Comparison of ENCODE assay signal across 20 cellular contexts in the genomic region with DNA sequence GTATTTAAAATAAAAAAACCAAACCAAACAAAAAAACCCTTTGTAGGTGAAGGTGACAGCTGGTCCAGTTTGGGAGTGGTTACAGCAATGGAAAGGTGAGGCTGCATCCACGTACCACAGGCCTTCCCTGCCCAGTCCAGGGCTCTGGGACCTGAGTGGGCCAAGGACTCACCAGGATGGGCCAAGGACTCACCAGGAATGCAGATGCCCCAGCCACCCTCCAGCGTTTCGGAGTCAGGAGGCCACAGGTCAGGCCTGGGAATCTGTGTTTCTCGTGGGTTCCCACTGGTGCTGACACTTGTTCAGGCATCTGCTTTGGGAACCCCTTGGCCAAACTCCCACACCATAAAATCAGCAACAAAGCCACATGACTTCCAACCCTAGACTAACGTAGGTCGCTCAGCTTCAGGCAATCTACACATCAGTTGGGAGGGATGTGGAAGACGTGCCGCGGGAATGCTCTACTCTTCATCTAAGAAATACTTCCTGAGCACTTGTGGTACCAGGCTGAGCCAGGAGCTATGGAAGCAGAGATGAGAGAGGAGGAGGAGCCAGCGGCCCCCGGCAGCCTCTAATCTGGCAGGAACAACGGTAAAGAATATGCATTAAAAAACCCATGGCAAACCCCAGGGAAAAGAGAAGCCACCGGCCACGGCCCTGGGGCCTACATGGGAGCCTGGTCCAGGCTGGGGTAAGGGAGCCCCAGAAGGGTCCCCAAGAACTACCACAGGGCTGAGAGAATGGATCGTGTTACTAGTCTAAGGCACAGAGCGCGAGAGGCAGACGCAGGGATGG.
A peak's percentile ranks its signal among the peaks of the same experiment; 100 is the strongest.
DNase-seq lines count a peak whose midpoint lies in the region; ATAC-seq and TF ChIP-seq lines count a peak whose summit lies in the region.
"Had no signal": no experiment of that assay in that cellular context is flagged by ENCODE, and none has a peak within 500 bp of the region (broad histone marks: within the 10 kb centered on the region; RNA-seq: fewer than 3 reads in every experiment).

No MANE protein-coding gene starts in this region.

- no peak overlapping the region for H2AFZ ChIP-seq in osteoblast (ENCODE audit: low read length)
- H2AFZ ChIP-seq: GM23338 had no signal

- H3K9me3 ChIP-seq in osteoblast (ENCODE audit: low read depth, low read length) (peaks cover 4% of the 10 kb centered on the region), Peyer's patch (peaks cover 0 to 11% (median 2%) of the 10 kb centered on the region in 4 donors)

- no peak overlapping the region for H3K4me3 ChIP-seq in osteoblast (ENCODE audit: insufficient read depth, low read length)
- H3K4me3 ChIP-seq in Peyer's patch = no peak overlapping the region
- H3K4me3 ChIP-seq: BLaER1, GM12878, GM23338 had no signal

- CTCF ChIA-PET in GM10248 (lab: Yijun Ruan, JAX) = interaction anchor here (1.4 kb wide), 1 partner anchor 9 kb away, joined by 3 read pairs; no protein-coding TSS in a partner anchor

- intact Hi-C loops in cardiac septum (cut with DNase I) (no loop called here), left ventricle myocardium superior (cut with micrococcal nuclease) (no loop called here), sciatic nerve (cut with DNase I) (no loop called here)

- H3K27me3 ChIP-seq in osteoblast (ENCODE audit: insufficient read depth, low read length) = no peaks in the 10 kb centered on the region
- H3K27me3 ChIP-seq in Peyer's patch = no peaks in the 10 kb centered on the region
- H3K27me3 ChIP-seq: BLaER1 had no signal

- TF ChIP-seq CTCF in osteoblast (IDR thresholded peaks at IDR 0.05; ENCODE audit: extremely low read depth, low read depth, low read length) (no peak), type B pancreatic cell (conservative IDR thresholded peaks at IDR 0.05) (no peak), Peyer's patch (IDR thresholded peaks at IDR 0.05) (no peak), GM10248 (IDR thresholded peaks at IDR 0.05; ENCODE audit: control extremely low read depth, extremely low read depth, low read depth, missing control alignments) (no peak)

- no peak for ATAC-seq in left ventricle myocardium superior
- ATAC-seq in sciatic nerve = no peak
- ATAC-seq: GM12878, GM23338, HCT116, HepG2 had no signal

- no peaks in the 10 kb centered on the region for H3K4me1 ChIP-seq in osteoblast (ENCODE audit: insufficient read depth, low read length)
- H3K4me1 ChIP-seq in Peyer's patch = no peaks in the 10 kb centered on the region

- no peak overlapping the region for H3K4me3 Mint-ChIP-seq in type B pancreatic cell
- H3K4me3 Mint-ChIP-seq: CD14-positive monocyte; CD4-positive, alpha-beta memory T cell; GM23338; HFFc6; IgD-negative memory B cell had no signal

- H3K9me3 Mint-ChIP-seq in type B pancreatic cell = peaks cover 18% of the 10 kb centered on the region

- H3K27ac ChIP-seq in osteoblast (ENCODE audit: low read depth, low read length) = no peak overlapping the region
- H3K27ac ChIP-seq in Peyer's patch = no peak overlapping the region
- H3K27ac ChIP-seq: BLaER1 had no signal

- H3K36me3 ChIP-seq in osteoblast (ENCODE audit: insufficient read depth, low read length) = no peaks in the 10 kb centered on the region
- H3K36me3 ChIP-seq in Peyer's patch = no peaks in the 10 kb centered on the region
- H3K36me3 ChIP-seq: BLaER1 had no signal

- peaks cover 4% of the 10 kb centered on the region for H3K36me3 Mint-ChIP-seq in type B pancreatic cell
- H3K36me3 Mint-ChIP-seq: CD14-positive monocyte had no signal

- TF ChIP-seq POLR2A in Peyer's patch (IDR thresholded peaks at IDR 0.05) = no peak

- H4K20me1 ChIP-seq in osteoblast (ENCODE audit: insufficient read depth, low read length) = no peaks in the 10 kb centered on the region
- H4K20me1 ChIP-seq: BLaER1 had no signal

- no peak overlapping the region for H3K27ac Mint-ChIP-seq in type B pancreatic cell
- H3K27ac Mint-ChIP-seq: CD14-positive monocyte; CD4-positive, alpha-beta memory T cell; GM23338; HFFc6; IgD-negative memory B cell had no signal

- H3K27me3 Mint-ChIP-seq in type B pancreatic cell = no peaks in the 10 kb centered on the region

- no peaks in the 10 kb centered on the region for H3K79me2 ChIP-seq in osteoblast (ENCODE audit: insufficient read depth, low read length)

- POLR2A ChIA-PET in GM10248 (lab: Yijun Ruan, JAX) = no interaction called here

- DNase-seq in cardiac septum (ENCODE audit: low spot score) (peak; percentile 50), left ventricle myocardium superior (no peak), islet precursor cell (peak; percentile 29), osteoblast (ENCODE audit: insufficient read length, low spot score, missing footprints) (peak; percentile 42), type B pancreatic cell (ENCODE audit: extremely low spot score, unreplicated experiment) (peak; percentile 36), Peyer's patch (no peak), GM10248 (ENCODE audit: extremely low spot score) (no peak), sciatic nerve (ENCODE audit: low spot score) (no peak)
- DNase-seq: 8988T; CD4-positive, alpha-beta memory T cell; DMS79 treated with DMSO at 0.1 percent for 48 hours; GF-D8; HFFc6 had no signal

- no peaks in the 10 kb centered on the region for H3K4me1 Mint-ChIP-seq in type B pancreatic cell (ENCODE audit: unreplicated experiment)
- H3K4me1 Mint-ChIP-seq: CD14-positive monocyte; CD4-positive, alpha-beta memory T cell; GM23338 had no signal

- no peak overlapping the region for H3K4me2 ChIP-seq in osteoblast (ENCODE audit: insufficient read depth, low read length)
- H3K4me2 ChIP-seq: BLaER1, GM23338 had no signal

Comparison
In these comparisons a context has a peak if more than half of its experiments do, and no peak if none do; other contexts are left out.
1. DNase-seq: peak in cardiac septum (single experiment), islet precursor cell (single experiment), osteoblast (single experiment) and type B pancreatic cell (single experiment); none in left ventricle myocardium superior (single experiment), Peyer's patch (0 of 3), GM10248 (single experiment) and sciatic nerve (single experiment).